In the genomic region with DNA sequence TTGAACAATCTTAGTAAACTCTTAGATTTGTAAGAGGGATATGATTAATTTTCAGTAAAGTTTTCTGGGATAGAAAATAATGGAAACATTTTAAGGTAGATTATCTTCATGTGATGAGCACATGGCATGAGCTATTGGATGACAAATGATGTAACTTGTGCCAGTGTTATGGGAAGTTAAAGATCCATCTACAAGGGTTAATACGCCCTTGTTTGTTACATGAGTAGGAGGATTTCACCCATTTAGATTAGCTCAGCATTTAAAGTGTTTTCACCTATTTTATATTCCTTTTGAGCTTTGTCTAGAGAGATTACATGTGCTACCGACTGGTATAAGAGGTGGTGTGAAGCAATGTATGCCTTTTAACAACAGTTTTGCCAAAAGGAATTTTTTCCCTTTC, we compare ENCODE assay signal across 16 cellular contexts. TPM values are rescaled to one million over a fixed set of nuclear protein-coding genes. Genes with fewer than 3 reads are reported as not detected.
DNase-seq lines count a peak whose midpoint lies in the region; ATAC-seq and TF ChIP-seq lines count a peak whose summit lies in the region.
"Had no signal": no experiment of that assay in that cellular context is flagged by ENCODE, and none has a peak within 500 bp of the region (broad histone marks: within the 10 kb centered on the region; RNA-seq: fewer than 3 reads in every experiment).

No MANE protein-coding gene starts in this region.

- BruUV-seq in Calu3 (replicated peaks; lab: Mats Ljungman, UMichigan) (no TSS peak), HCT116 (replicated peaks; lab: Mats Ljungman, UMichigan) (no TSS peak)

- no peak overlapping the region for H2AFZ ChIP-seq in HCT116 (ENCODE audit: low read depth, low read length, poor library complexity, severe bottlenecking)

- TF ChIP-seq CTCF in Calu3 (IDR thresholded peaks at IDR 0.05; ENCODE audit: unreplicated experiment) (no peak), HCT116 (IDR thresholded peaks at IDR 0.05 in 2 of 3, conservative IDR thresholded peaks at IDR 0.05 in 1 of 3; ENCODE audit: borderline replicate concordance in 1 of 3, insufficient read depth in 1 of 3, low read depth in 2 of 3, low read length in 2 of 3) (no peak), upper lobe of right lung (IDR thresholded peaks at IDR 0.05) (no peak)

- H3K9ac ChIP-seq in HCT116 (ENCODE audit: low read length) = no peak overlapping the region

- peaks cover 65% of the 10 kb centered on the region for H3K4me1 Mint-ChIP-seq in Calu3 (ENCODE audit: low read depth, unreplicated experiment)

- ATAC-seq in HCT116 (no peak), upper lobe of right lung (peak; percentile 19), left cardiac atrium (no peak), GM19397 (IDR thresholded peaks at IDR 0.05; ENCODE audit: unreplicated experiment) (no peak)

- H3K27me3 Mint-ChIP-seq in Calu3 (ENCODE audit: unreplicated experiment) = no peaks in the 10 kb centered on the region
- H3K27me3 Mint-ChIP-seq: CD4-positive, alpha-beta memory T cell; IgD-negative memory B cell had no signal

- H3K79me2 ChIP-seq in HCT116 (ENCODE audit: insufficient read depth, low read length) = peaks cover 69% of the 10 kb centered on the region

- H3K9me3 ChIP-seq in HCT116 (ENCODE audit: control insufficient read depth in 1 of 2, insufficient read depth in 1 of 2, low read depth in 1 of 2, low read length in 2 of 2) (no peaks in the 10 kb centered on the region), upper lobe of right lung (no peaks in the 10 kb centered on the region)
- H3K9me3 ChIP-seq: BE2C had no signal

- DNase-seq in Calu3 = no peak
- no peak for DNase-seq in HCT116 (ENCODE audit: low read depth, low spot score)
- DNase-seq in caudate nucleus (lab: John Stamatoyannopoulos, UW) = no peak
- no peak for DNase-seq in upper lobe of right lung
- no peak for DNase-seq in anterior cingulate cortex (lab: John Stamatoyannopoulos, UW)
- DNase-seq in left cardiac atrium = no peak
- DNase-seq: BE2C; CD4-positive, alpha-beta memory T cell; DMS153; DND-41; GDM1 had no signal

- peaks cover 100% of the 10 kb centered on the region for H3K36me3 Mint-ChIP-seq in Calu3 (ENCODE audit: insufficient read depth, unreplicated experiment)

- no peaks in the 10 kb centered on the region for H4K20me1 ChIP-seq in HCT116 (ENCODE audit: insufficient read depth)

- H3K36me3 ChIP-seq in HCT116 (ENCODE audit: control insufficient read depth in 1 of 2, insufficient read depth in 2 of 2, low read length in 2 of 2) = no peaks in the 10 kb centered on the region
- peaks cover 3% of the 10 kb centered on the region for H3K36me3 ChIP-seq in upper lobe of right lung
- H3K36me3 ChIP-seq: BE2C had no signal

- no peak overlapping the region for H3K4me2 ChIP-seq in HCT116 (ENCODE audit: low read length)

- H3K4me3 Mint-ChIP-seq in Calu3 (ENCODE audit: low read depth, unreplicated experiment) = peak overlapping the region; percentile 79
- H3K4me3 Mint-ChIP-seq: CD4-positive, alpha-beta memory T cell; IgD-negative memory B cell had no signal

- no peak for TF ChIP-seq RAD21 in HCT116 (IDR thresholded peaks at IDR 0.05; ENCODE audit: low read depth)

- POLR2A ChIA-PET in HCT116 (lab: Charles Lee) = interaction anchor here (1.5 to 6.4 kb wide), 3 partner anchors 9 to 15 kb away, joined by 3 to 46 read pairs (median 5); no protein-coding TSS in a partner anchor

- H3K4me3 ChIP-seq in HCT116 (replicated peaks in 1 of 2; ENCODE audit: low read depth in 1 of 2, low read length in 2 of 2) = no peak overlapping the region
- H3K4me3 ChIP-seq in upper lobe of right lung = no peak overlapping the region

- no peaks in the 10 kb centered on the region for H3K9me2 ChIP-seq in HCT116 (ENCODE audit: insufficient read depth)

- no peak for TF ChIP-seq POLR2A in HCT116 (IDR thresholded peaks at IDR 0.05; ENCODE audit: borderline replicate concordance, extremely low read depth, insufficient read depth, insufficient read length)

- H3K27ac ChIP-seq in HCT116 (ENCODE audit: low read depth, low read length) (no peak overlapping the region), caudate nucleus (ENCODE audit: low read depth, low read length) (peak overlapping the region; percentile 11), upper lobe of right lung (no peak overlapping the region)
- H3K27ac ChIP-seq: C4-2B had no signal

- RAD21 ChIA-PET in HCT116 (lab: Charles Lee; ENCODE audit: low non-redundant PET in 1 of 2, low total read pairs in 2 of 2, uncharacterized antibody in 2 of 2, unreplicated experiment in 2 of 2) = no interaction called here

- H3K4me1 ChIP-seq in HCT116 (ENCODE audit: control insufficient read depth in 1 of 2, insufficient read depth in 2 of 2, low read length in 2 of 2) = peaks cover 37 to 92% of the 10 kb centered on the region in 2 experiments
- H3K4me1 ChIP-seq in upper lobe of right lung = peaks cover 32% of the 10 kb centered on the region

- intact Hi-C loops in Calu3 (cut with micrococcal nuclease; ENCODE audit: unreplicated experiment) (no loop called here), HCT116 (cut with micrococcal nuclease) (no loop called here), upper lobe of right lung (cut with DNase I) (no loop called here), left cardiac atrium (cut with DNase I) (no loop called here)

- H3K27me3 ChIP-seq in HCT116 (ENCODE audit: insufficient read depth, low read length) = no peaks in the 10 kb centered on the region
- H3K27me3 ChIP-seq in upper lobe of right lung = no peaks in the 10 kb centered on the region
- H3K27me3 ChIP-seq: BE2C had no signal

- peak overlapping the region; percentile 97 for H3K27ac Mint-ChIP-seq in Calu3 (ENCODE audit: unreplicated experiment)
- H3K27ac Mint-ChIP-seq: CD4-positive, alpha-beta memory T cell; IgD-negative memory B cell had no signal

- CTCF ChIA-PET in Calu3 (lab: Charles Lee) = interaction anchor here (0.8 to 1.8 kb wide), 3 partner anchors 9 to 69 kb away, joined by 3 to 7 read pairs (median 7); no protein-coding TSS in a partner anchor
- CTCF ChIA-PET in HCT116 (lab: Charles Lee) = no interaction called here

- H3K9me3 Mint-ChIP-seq in Calu3 (ENCODE audit: low read depth, unreplicated experiment) = no peaks in the 10 kb centered on the region

TF ChIP-seq in HCT116, 20 proteins besides CTCF, POLR2A, EP300 and RAD21:
- no peak for TF ChIP-seq EGR1 (IDR thresholded peaks at IDR 0.05; ENCODE audit: low read depth)
- TF ChIP-seq, protein P1, sequence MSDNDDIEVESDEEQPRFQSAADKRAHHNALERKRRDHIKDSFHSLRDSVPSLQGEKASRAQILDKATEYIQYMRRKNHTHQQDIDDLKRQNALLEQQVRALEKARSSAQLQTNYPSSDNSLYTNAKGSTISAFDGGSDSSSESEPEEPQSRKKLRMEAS (IDR thresholded peaks at IDR 0.05) = peak; percentile 46; the same call in 1 of the 2 replicates

RNA-seq across cellular contexts. Expression of gene CLIP4, which starts 5.6 kb away (rescaled TPM):
- total RNA-seq in Calu3 (2022) = 136 and 184 TPM in 2 replicates
- 27.8 TPM for total RNA-seq in HCT116 (2021; ENCODE audit: unreplicated experiment)
- 16.1 and 16.8 TPM in 2 replicates for polyA plus RNA-seq in HCT116 (2012)
- total RNA-seq in upper lobe of right lung = 61.1 TPM
- 10 to 100 TPM; 45.1 to 63.1 TPM for total RNA-seq in left cardiac atrium

RNA-seq across cellular contexts. Expression of gene PCARE, which starts 46.5 kb away (rescaled TPM):
- total RNA-seq in Calu3 (2022) (not detected in 2 replicates), HCT116 (2021; ENCODE audit: unreplicated experiment) (not detected), upper lobe of right lung (0.55 TPM), left cardiac atrium (1 to 10 TPM in 1 of 2 donors, under 1 TPM in 1; 0.58 to 1.0 TPM)
- polyA plus RNA-seq in HCT116 (2012) = not detected in 2 replicates
- total RNA-seq: CD4-positive, alpha-beta memory T cell; H4 had no signal
- polyA plus RNA-seq: AG04450; CD4-positive, alpha-beta memory T cell; IgD-negative memory B cell had no signal
